9 cellular contexts compared by ENCODE assay signal in the genomic region with DNA sequence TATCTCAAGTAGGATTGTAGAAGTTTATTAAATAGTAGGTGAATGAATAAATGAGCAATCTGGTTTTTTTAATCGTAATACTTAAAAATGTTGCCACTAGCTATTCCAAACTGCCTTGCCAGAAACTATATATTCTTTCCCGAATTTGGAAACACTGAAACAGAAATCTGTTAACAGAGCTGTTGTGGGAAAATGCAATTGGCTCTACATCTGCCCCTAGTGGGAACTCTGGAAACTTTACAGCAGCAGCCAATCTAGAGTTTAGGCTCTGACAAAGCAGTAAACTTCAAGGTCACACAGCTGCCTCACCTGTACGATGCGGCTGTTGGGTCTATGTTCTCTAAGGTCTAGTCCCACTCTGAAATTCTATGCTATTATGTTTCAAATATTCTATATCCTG. TPM values are rescaled to one million over a fixed set of nuclear protein-coding genes. Genes with fewer than 3 reads are reported as not detected.
DNase-seq lines count a peak whose midpoint lies in the region; ATAC-seq, FAIRE-seq and TF ChIP-seq lines count a peak whose summit lies in the region.
"Had no signal": no experiment of that assay in that cellular context is flagged by ENCODE, and none has a peak within 500 bp of the region (broad histone marks: within the 10 kb centered on the region; RNA-seq: fewer than 3 reads in every experiment).

No MANE protein-coding gene starts in this region.

- H3K4me3 ChIP-seq in lower leg skin (ENCODE audit: low read depth, poor library complexity, severe bottlenecking) = no peak overlapping the region

- H3K27me3 Mint-ChIP-seq in progenitor cell of endocrine pancreas = no peaks in the 10 kb centered on the region

- WGBS in lower leg skin, 2 donors = 59 to 70% methylated on average over 4 of the region's 4 CpGs

- TF ChIP-seq POLR2A in erythroblast (IDR thresholded peaks at IDR 0.05; ENCODE audit: low read length) (no peak), lower leg skin (IDR thresholded peaks at IDR 0.05) (no peak)

- peak; percentile 29 for FAIRE-seq in endometrium (lab: Jason Lieb, UNC)

- H3K9me3 Mint-ChIP-seq in progenitor cell of endocrine pancreas (ENCODE audit: low read depth) = no peaks in the 10 kb centered on the region

- peaks cover 7% of the 10 kb centered on the region for H3K4me1 Mint-ChIP-seq in progenitor cell of endocrine pancreas (ENCODE audit: low read depth)

- H3K27ac Mint-ChIP-seq in progenitor cell of endocrine pancreas = no peak overlapping the region

- TF ChIP-seq CTCF in progenitor cell of endocrine pancreas (IDR thresholded peaks at IDR 0.05; ENCODE audit: unreplicated experiment) = peak; percentile 57
- TF ChIP-seq CTCF in lower leg skin (IDR thresholded peaks at IDR 0.05) = no peak

- DNase-seq in NAMALWA (ENCODE audit: low spot score) = peak; percentile 9
- no peak for DNase-seq in progenitor cell of endocrine pancreas (ENCODE audit: low spot score, unreplicated experiment)
- no peak for DNase-seq in erythroblast (lab: John Stamatoyannopoulos, UW)
- no peak for DNase-seq in NCI-H510A (lab: John Stamatoyannopoulos, UW)
- no peak for DNase-seq in lower leg skin (ENCODE audit: low spot score in 2 of 2)
- DNase-seq: SHP77 had no signal

- peak; percentile 46 for ATAC-seq in GM18498 (IDR thresholded peaks at IDR 0.05; ENCODE audit: unreplicated experiment)
- ATAC-seq in GM21381 (IDR thresholded peaks at IDR 0.05; ENCODE audit: unreplicated experiment) = no peak

- intact Hi-C loops in lower leg skin (cut with DNase I; ENCODE audit: low total_unique reads) = no loop called here

- H3K4me3 Mint-ChIP-seq in progenitor cell of endocrine pancreas (ENCODE audit: low read depth) = no peak overlapping the region

- no peaks in the 10 kb centered on the region for H3K36me3 Mint-ChIP-seq in progenitor cell of endocrine pancreas (ENCODE audit: insufficient read depth)

RNA-seq across cellular contexts. Expression of gene SYNE1, which starts 41.7 kb away (rescaled TPM):
- 43.8 and 58.8 TPM in 2 replicates for total RNA-seq in progenitor cell of endocrine pancreas
- total RNA-seq in lower leg skin = 100 to 1,000 TPM; 111 to 156 (median 124) TPM
